Comparison of ENCODE assay signal across 2 cellular contexts in genomic region chr2:190335584-190335983, GRCh38.
TF ChIP-seq lines count a peak whose summit lies in the region.
"Not testable (repeated sequence)": the region's sequence is repeated elsewhere in the genome, so short reads cannot be mapped to it uniquely, and the experiment has no call there.

No MANE protein-coding gene starts in this region.

TF ChIP-seq in K562, 482 proteins besides CTCF, POLR2A, EP300 and RAD21:
- 0 out of 2 replicates have a peak, but pooled peaks have one; percentile 50 for TF ChIP-seq SMARCA5 (IDR thresholded peaks at IDR 0.05)
- 0 out of 2 replicates have a peak, but pooled peaks have one; percentile 7 for TF ChIP-seq SMARCC2 (IDR thresholded peaks at IDR 0.05; ENCODE audit: low read depth)
- 0 out of 2 replicates have a peak, but pooled peaks have one; percentile 22 for TF ChIP-seq ADNP (tag; IDR thresholded peaks at IDR 0.05)
- TF ChIP-seq CC2D1A (IDR thresholded peaks at IDR 0.05): 0 out of 2 replicates have a peak, but pooled peaks have one; percentile 28
- 0 out of 2 replicates have a peak, but pooled peaks have one; percentile 39 for TF ChIP-seq BCOR (IDR thresholded peaks at IDR 0.05)

TF ChIP-seq in HepG2, 621 proteins besides CTCF, POLR2A, EP300 and RAD21:
- TF ChIP-seq ATF7-NPFF (CRISPR knock-in tag; IDR thresholded peaks at IDR 0.05; ENCODE audit: low read depth) (0 out of 2 replicates have a peak, but pooled peaks have one; percentile 52), ZMYM3 (CRISPR knock-in tag; IDR thresholded peaks at IDR 0.05) (peak; percentile 62; the same call in 1 of the 2 replicates), CREB1 (CRISPR knock-in tag; IDR thresholded peaks at IDR 0.05) (0 out of 2 replicates have a peak, but pooled peaks have one; percentile 34), ZNF687 (CRISPR knock-in tag; IDR thresholded peaks at IDR 0.05) (peak; percentile 19; the same call in 1 of the 2 replicates), ZBTB40 (CRISPR knock-in tag; IDR thresholded peaks at IDR 0.05) (peak; percentile 78; the same call in 1 of the 2 replicates), ZNF501 (CRISPR knock-in tag; IDR thresholded peaks at IDR 0.05) (peak; percentile 60; the same call in 1 of the 2 replicates), TBX2 (CRISPR knock-in tag; IDR thresholded peaks at IDR 0.05; ENCODE audit: borderline replicate concordance) (peak; percentile 48; the same call in 1 of the 2 replicates), ZNF460 (CRISPR knock-in tag; IDR thresholded peaks at IDR 0.05; ENCODE audit: borderline replicate concordance) (peak; percentile 89)
- TF ChIP-seq CREB1, ZBTB40 (IDR thresholded peaks at IDR 0.05): not testable (repeated sequence)
